Comparison of ENCODE assay signal across 11 cellular contexts in the genomic region with DNA sequence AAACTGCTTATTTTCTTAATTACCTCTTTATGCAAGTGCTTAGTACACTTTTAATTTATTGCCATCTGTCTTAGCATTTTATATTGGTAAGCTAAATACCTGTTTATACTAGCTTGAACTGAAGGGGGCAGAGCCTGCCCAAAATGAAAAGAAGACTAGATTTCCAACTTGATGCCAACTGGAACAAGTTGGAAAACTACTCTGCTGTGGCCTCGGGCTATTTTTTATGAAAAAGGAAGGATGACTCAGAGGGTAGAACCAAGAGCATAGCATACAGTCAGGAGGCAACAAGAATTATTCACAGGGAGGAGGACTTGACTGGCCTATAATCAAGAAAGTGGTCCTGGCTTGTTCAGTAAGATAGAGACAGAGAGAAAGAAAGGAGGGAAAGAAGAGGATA.
DNase-seq lines count a peak whose midpoint lies in the region; TF ChIP-seq lines count a peak whose summit lies in the region.
"Had no signal": no experiment of that assay in that cellular context is flagged by ENCODE, and none has a peak within 500 bp of the region (broad histone marks: within the 10 kb centered on the region; RNA-seq: fewer than 3 reads in every experiment).

No MANE protein-coding gene starts in this region.

- no TSS peak for BruUV-seq in A673 (replicated peaks; lab: Mats Ljungman, UMichigan)

- H3K4me3 ChIP-seq in A673 (ENCODE audit: low read depth, low read length, poor library complexity, severe bottlenecking) (no peak overlapping the region), adipocyte (ENCODE audit: low read length) (no peak overlapping the region), left ventricle myocardium inferior (no peak overlapping the region)

- H3K9me3 Mint-ChIP-seq in HFFc6 (no peaks in the 10 kb centered on the region), CD14-positive monocyte (peaks cover 0 to 2% (median 0%) of the 10 kb centered on the region in 7 donors)
- H3K9me3 Mint-ChIP-seq: activated naive CD8-positive, alpha-beta T cell treated with anti-CD3 and anti-CD28 coated beads for 36 hours had no signal

- DNase-seq in A673 (ENCODE audit: low spot score) = peak; percentile 87
- peak; percentile 96 for DNase-seq in HFFc6
- DNase-seq in adipocyte (ENCODE audit: low read depth) = peak; percentile 96
- DNase-seq in left ventricle myocardium inferior = no peak
- no peak for DNase-seq in CD14-positive monocyte (ENCODE audit: low spot score)
- no peak for DNase-seq in OCI-M2 (lab: John Stamatoyannopoulos, UW; ENCODE audit: unreplicated experiment)
- DNase-seq in GM20000 (ENCODE audit: low spot score) = no peak
- DNase-seq in cerebellar nuclear complex (lab: John Stamatoyannopoulos, UW) = no peak
- DNase-seq: activated naive CD8-positive, alpha-beta T cell treated with anti-CD3 and anti-CD28 coated beads for 36 hours; DND-41; natural killer cell had no signal

- H3K4me1 ChIP-seq in A673 (ENCODE audit: insufficient read depth, low read length, poor library complexity, severe bottlenecking) = peaks cover 6% of the 10 kb centered on the region
- H3K4me1 ChIP-seq in adipocyte (ENCODE audit: control insufficient read depth, insufficient read depth, low read length) = peaks cover 11% of the 10 kb centered on the region
- H3K4me1 ChIP-seq in left ventricle myocardium inferior = peaks cover 2% of the 10 kb centered on the region

- no peak overlapping the region for H3K27ac ChIP-seq in A673 (ENCODE audit: low read depth, low read length, poor library complexity, severe bottlenecking)
- H3K27ac ChIP-seq in left ventricle myocardium inferior (replicated peaks) = peak overlapping the region; percentile 47

- POLR2A ChIA-PET in A673 (lab: Charles Lee; ENCODE audit: low non-redundant PET) = interaction anchor here (0.5 kb wide), 1 partner anchor 634 kb away, joined by 3 read pairs; no protein-coding TSS in a partner anchor

- H3K27me3 ChIP-seq in A673 (replicated peaks; ENCODE audit: insufficient read depth, low read depth, low read length, poor library complexity) = no peaks in the 10 kb centered on the region
- H3K27me3 ChIP-seq in adipocyte (replicated peaks; ENCODE audit: control insufficient read depth, insufficient read depth, low read length) = no peaks in the 10 kb centered on the region
- no peaks in the 10 kb centered on the region for H3K27me3 ChIP-seq in left ventricle myocardium inferior (ENCODE audit: low read depth)

- H3K9ac ChIP-seq in adipocyte (ENCODE audit: low read length) = no peak overlapping the region

- H3K36me3 ChIP-seq in A673 (ENCODE audit: insufficient read depth, low read length, poor library complexity, severe bottlenecking) = no peaks in the 10 kb centered on the region
- no peaks in the 10 kb centered on the region for H3K36me3 ChIP-seq in adipocyte (ENCODE audit: control insufficient read depth, insufficient read depth, low read length, severe bottlenecking)
- no peaks in the 10 kb centered on the region for H3K36me3 ChIP-seq in left ventricle myocardium inferior

- H3K27ac Mint-ChIP-seq in HFFc6 (0 out of 2 replicates have a peak overlapping the region, but pooled peaks have one; percentile 36), CD14-positive monocyte (no peak overlapping the region)
- H3K27ac Mint-ChIP-seq: activated naive CD8-positive, alpha-beta T cell treated with anti-CD3 and anti-CD28 coated beads for 36 hours; natural killer cell had no signal

- H3K4me1 Mint-ChIP-seq in HFFc6 (ENCODE audit: low read depth) (peaks cover 22% of the 10 kb centered on the region), CD14-positive monocyte (no peaks in the 10 kb centered on the region)
- H3K4me1 Mint-ChIP-seq: activated naive CD8-positive, alpha-beta T cell treated with anti-CD3 and anti-CD28 coated beads for 36 hours; natural killer cell had no signal

- H3K27me3 Mint-ChIP-seq in HFFc6 (ENCODE audit: insufficient read depth) = no peaks in the 10 kb centered on the region; the same call in 1 of the 2 replicates
- H3K27me3 Mint-ChIP-seq in CD14-positive monocyte (ENCODE audit: low read depth in 3 of 3) = peaks cover 0 to 1% (median 1%) of the 10 kb centered on the region in 3 donors

- H3K9me3 ChIP-seq in A673 (ENCODE audit: low read depth, low read length, poor library complexity, severe bottlenecking) (no peaks in the 10 kb centered on the region), adipocyte (ENCODE audit: control insufficient read depth, low read length) (no peaks in the 10 kb centered on the region), left ventricle myocardium inferior (replicated peaks) (no peaks in the 10 kb centered on the region)

- H3K36me3 Mint-ChIP-seq in HFFc6 (ENCODE audit: low read depth) = no peaks in the 10 kb centered on the region
- no peaks in the 10 kb centered on the region for H3K36me3 Mint-ChIP-seq in CD14-positive monocyte
- H3K36me3 Mint-ChIP-seq: activated naive CD8-positive, alpha-beta T cell treated with anti-CD3 and anti-CD28 coated beads for 36 hours; natural killer cell had no signal

- intact Hi-C loops in A673 (cut with micrococcal nuclease; ENCODE audit: unreplicated experiment) (no loop called here), left ventricle myocardium inferior (cut with micrococcal nuclease) (no loop called here), CD14-positive monocyte (cut with micrococcal nuclease) (no loop called here)

- peak; percentile 53 for TF ChIP-seq CTCF in A673 (conservative IDR thresholded peaks at IDR 0.05; ENCODE audit: low read depth, low read length)
- TF ChIP-seq CTCF in HFFc6 (IDR thresholded peaks at IDR 0.05) = peak; percentile 68
- peak; percentile 55 for TF ChIP-seq CTCF in left ventricle myocardium inferior (IDR thresholded peaks at IDR 0.05; ENCODE audit: borderline replicate concordance)
- no peak for TF ChIP-seq CTCF in CD14-positive monocyte (IDR thresholded peaks at IDR 0.05)
- no peak for TF ChIP-seq CTCF in GM20000 (IDR thresholded peaks at IDR 0.05; ENCODE audit: extremely low read depth, missing control alignments)

- H3K4me3 Mint-ChIP-seq in HFFc6 (no peak overlapping the region), CD14-positive monocyte (no peak overlapping the region)
- H3K4me3 Mint-ChIP-seq: activated naive CD8-positive, alpha-beta T cell treated with anti-CD3 and anti-CD28 coated beads for 36 hours; natural killer cell had no signal

- CTCF ChIA-PET in A673 (lab: Charles Lee) = interaction anchor here (0.5 to 0.7 kb wide), 2 partner anchors 51 to 712 kb away, joined by 3 to 4 read pairs; no protein-coding TSS in a partner anchor

Comparison
In these comparisons a context has a peak if more than half of its experiments do, and no peak if none do; other contexts are left out.
1. DNase-seq: peak in A673 (single experiment), HFFc6 (single experiment) and adipocyte (single experiment); none in left ventricle myocardium inferior (single experiment), CD14-positive monocyte (single experiment), OCI-M2 (single experiment), GM20000 (single experiment) and cerebellar nuclear complex (0 of 2).
2. CTCF ChIP-seq: peak in A673 (single experiment), HFFc6 (single experiment) and left ventricle myocardium inferior (single experiment); none in CD14-positive monocyte (single experiment) and GM20000 (single experiment).